Comparison of ENCODE assay signal across 8 cellular contexts in genomic region chr2:205680067-205680466, GRCh38. TPM values are rescaled to one million over a fixed set of nuclear protein-coding genes. Genes with fewer than 3 reads are reported as not detected.
A peak's percentile ranks its signal among the peaks of the same experiment; 100 is the strongest.
DNase-seq lines count a peak whose midpoint lies in the region; ATAC-seq, FAIRE-seq and TF ChIP-seq lines count a peak whose summit lies in the region.

No MANE protein-coding gene starts in this region.

- H3K9me3 Mint-ChIP-seq in activated naive CD4-positive, alpha-beta T cell treated with anti-CD3 and anti-CD28 coated beads for 36 hours, result no peaks in the 10 kb centered on the region

- H3K9me3 ChIP-seq in PC-3 (ENCODE audit: low read length) (no peaks in the 10 kb centered on the region), heart left ventricle (no peaks in the 10 kb centered on the region), sigmoid colon (no peaks in the 10 kb centered on the region)

- no peaks in the 10 kb centered on the region for H3F3A ChIP-seq in PC-3 (ENCODE audit: low read length, unreplicated experiment)

- no peaks in the 10 kb centered on the region for H3K9me2 ChIP-seq in PC-3 (replicated peaks; ENCODE audit: low read length)

- H3K4me1 ChIP-seq in PC-3 (ENCODE audit: insufficient read depth, low read length), result peaks cover 35% of the 10 kb centered on the region
- peaks cover 0 to 33% (median 16%) of the 10 kb centered on the region in 12 donors for H3K4me1 ChIP-seq in heart left ventricle
- peaks cover 0 to 26% (median 23%) of the 10 kb centered on the region in 4 donors for H3K4me1 ChIP-seq in sigmoid colon

- no peak overlapping the region for H3K27ac ChIP-seq in PC-3 (ENCODE audit: low read length)
- H3K27ac ChIP-seq in heart left ventricle, result peak overlapping the region in 1 of 12 donors; percentile 93
- H3K27ac ChIP-seq in sigmoid colon, result peak overlapping the region in 3 of 4 donors; percentile 94 to 99 (median 96)

- peak overlapping the region; percentile 51; the same call in 1 of the 2 replicates for H2AFZ ChIP-seq in PC-3 (ENCODE audit: low read length)

- H3K4me3 Mint-ChIP-seq in activated naive CD4-positive, alpha-beta T cell treated with anti-CD3 and anti-CD28 coated beads for 36 hours, result no peak overlapping the region

- ATAC-seq in PC-3 (peak; percentile 51), heart left ventricle (peak in 3 of 4 donors; percentile 38 to 61 (median 57))

- no peak overlapping the region for H3K4me2 ChIP-seq in PC-3 (ENCODE audit: low read length)

- no peak overlapping the region for H3K27ac Mint-ChIP-seq in activated naive CD4-positive, alpha-beta T cell treated with anti-CD3 and anti-CD28 coated beads for 36 hours

- TF ChIP-seq EP300 in sigmoid colon (IDR thresholded peaks at IDR 0.05), result no peak

- peak; percentile 84 for FAIRE-seq in H54 (lab: Jason Lieb, UNC)

- BruUV-seq in PC-3 (replicated peaks; lab: Mats Ljungman, UMichigan), result no TSS peak

- H3K27me3 ChIP-seq in PC-3 (ENCODE audit: low read length) (no peaks in the 10 kb centered on the region), heart left ventricle (peaks cover 0 to 33% (median 7%) of the 10 kb centered on the region in 9 donors), sigmoid colon (no peaks in the 10 kb centered on the region)

- intact Hi-C loops in PC-3 (cut with micrococcal nuclease), result loop anchor here (2.0 to 10.0 kb wide), 5 partner anchors 67 to 1419 kb away; partner anchors contain the start of gene PARD3B
- intact Hi-C loops in activated naive CD4-positive, alpha-beta T cell treated with anti-CD3 and anti-CD28 coated beads for 36 hours (cut with micrococcal nuclease), result loop anchor here (1.0 to 10.0 kb wide), 10 partner anchors 132 to 1658 kb away; no protein-coding TSS in a partner anchor
- intact Hi-C loops in heart left ventricle (cut with DNase I), result loop anchor here in 7 of 10 donors (2.0 to 10.0 kb wide), 12 partner anchors 82 to 1418 kb away; partner anchors contain the start of gene PARD3B (in 1 of the 7)
- intact Hi-C loops in sigmoid colon (cut with DNase I), result loop anchor here (2.0 to 10.0 kb wide), 5 partner anchors 213 to 1228 kb away; partner anchors contain the start of gene PARD3B
- intact Hi-C loops in lower leg skin (cut with DNase I; ENCODE audit: low total_unique reads), result loop anchor here (10.0 kb wide), 1 partner anchor 1355 kb away; no protein-coding TSS in a partner anchor

- POLR2A ChIA-PET in PC-3 (lab: Charles Lee; ENCODE audit: unreplicated experiment), result no interaction called here

- H3K79me2 ChIP-seq in PC-3 (ENCODE audit: low read length), result peaks cover 25% of the 10 kb centered on the region

- DNase-seq in GM12865 (ENCODE audit: low read depth) (peak; percentile 77), H54 (ENCODE audit: insufficient read length, low spot score) (peak; percentile 63), LHCN-M2 (ENCODE audit: low read depth) (peak; percentile 96), PC-3 (peak; percentile 96), heart left ventricle (peak in 3 of 5 donors; percentile 42 to 63 (median 49)), sigmoid colon (peak; percentile 77), lower leg skin (ENCODE audit: low spot score in 2 of 2) (no peak)
- peak; percentile 73 for DNase-seq in activated naive CD4-positive, alpha-beta T cell treated with anti-CD3 and anti-CD28 coated beads for 36 hours

- TF ChIP-seq CTCF in GM12865 (IDR thresholded peaks at IDR 0.05; ENCODE audit: insufficient read depth, low read depth, low read length, missing control alignments), result peak; percentile 60
- peak; percentile 92 for TF ChIP-seq CTCF in PC-3 (conservative IDR thresholded peaks at IDR 0.05; ENCODE audit: low read depth, low read length)
- peak; percentile 40 to 73 (median 66) for TF ChIP-seq CTCF in heart left ventricle (IDR thresholded peaks at IDR 0.05)
- peak; percentile 34 to 76 (median 56) for TF ChIP-seq CTCF in sigmoid colon (IDR thresholded peaks at IDR 0.05)
- no peak for TF ChIP-seq CTCF in lower leg skin (IDR thresholded peaks at IDR 0.05)

- H3K36me3 ChIP-seq in PC-3 (ENCODE audit: low read depth, low read length) (no peaks in the 10 kb centered on the region), heart left ventricle (no peaks in the 10 kb centered on the region), sigmoid colon (peaks cover 0 to 4% (median 0%) of the 10 kb centered on the region in 4 donors)

- 24 to 29% (median 26%) methylated on average over 1 to 3 of the region's 3 CpGs for WGBS in heart left ventricle, 4 donors
- WGBS in sigmoid colon, 2 donors, result 35 to 48% methylated on average over 3 of the region's 3 CpGs
- WGBS in lower leg skin, 2 donors, result 52 to 63% methylated on average over 3 of the region's 3 CpGs

- H3K27me3 Mint-ChIP-seq in activated naive CD4-positive, alpha-beta T cell treated with anti-CD3 and anti-CD28 coated beads for 36 hours (ENCODE audit: low read depth), result peaks cover 36% of the 10 kb centered on the region

- H4K20me1 ChIP-seq in PC-3 (ENCODE audit: low read length), result no peaks in the 10 kb centered on the region

- CTCF ChIA-PET in PC-3 (lab: Charles Lee), result interaction anchor here (0.5 kb wide), 1 partner anchor 256 kb away, joined by 3 read pairs; no protein-coding TSS in a partner anchor
- CTCF ChIA-PET in activated naive CD4-positive, alpha-beta T cell treated with anti-CD3 and anti-CD28 coated beads for 36 hours (lab: Charles Lee), result interaction anchor here (0.7 to 1.5 kb wide), 5 partner anchors 16 to 1387 kb away, joined by 3 to 5 read pairs (median 5); no protein-coding TSS in a partner anchor

- H3K36me3 Mint-ChIP-seq in activated naive CD4-positive, alpha-beta T cell treated with anti-CD3 and anti-CD28 coated beads for 36 hours (ENCODE audit: low read depth), result no peaks in the 10 kb centered on the region

- TF ChIP-seq POLR2A in H54 (IDR thresholded peaks at IDR 0.05; ENCODE audit: low read depth, low read length), result no peak
- TF ChIP-seq POLR2A in heart left ventricle (IDR thresholded peaks at IDR 0.05), result no peak
- TF ChIP-seq POLR2A in sigmoid colon (IDR thresholded peaks at IDR 0.05), result no peak
- TF ChIP-seq POLR2A in lower leg skin (IDR thresholded peaks at IDR 0.05), result no peak

- H3K4me3 ChIP-seq in GM12865 (ENCODE audit: low read depth, low read length), result no peak overlapping the region
- H3K4me3 ChIP-seq in PC-3 (ENCODE audit: low read length), result no peak overlapping the region
- H3K4me3 ChIP-seq in heart left ventricle, result no peak overlapping the region
- H3K4me3 ChIP-seq in sigmoid colon, result no peak overlapping the region
- no peak overlapping the region for H3K4me3 ChIP-seq in lower leg skin (ENCODE audit: low read depth, poor library complexity, severe bottlenecking)

- peaks cover 19% of the 10 kb centered on the region for H3K4me1 Mint-ChIP-seq in activated naive CD4-positive, alpha-beta T cell treated with anti-CD3 and anti-CD28 coated beads for 36 hours (ENCODE audit: low read depth)

- no peak overlapping the region for H3K9ac ChIP-seq in PC-3 (ENCODE audit: low read length)

RNA-seq across cellular contexts. Expression of gene NRP2, which starts 2.2 kb away (rescaled TPM):
- total RNA-seq in LHCN-M2 (2014; rRNA removed), result 14.9 and 19.3 TPM in 2 replicates
- 7.7 TPM for polyA plus RNA-seq in LHCN-M2 (2012)
- total RNA-seq in PC-3 (2014; rRNA removed), result 18.3 and 19.9 TPM in 2 replicates
- 1 to 10 TPM; 2.5 to 2.8 TPM for total RNA-seq in activated naive CD4-positive, alpha-beta T cell treated with anti-CD3 and anti-CD28 coated beads for 36 hours
- 10 to 100 TPM in 4 of 9 donors, 1 to 10 TPM in 5; 3.1 to 57.5 (median 6.9) TPM for total RNA-seq in heart left ventricle
- 1 to 10 TPM; 2.0 to 3.6 TPM for polyA plus RNA-seq in heart left ventricle
- total RNA-seq in sigmoid colon, result 100 to 1,000 TPM; 207 to 348 (median 237) TPM
- polyA plus RNA-seq in sigmoid colon, result 10 to 100 TPM in 1 of 3 donors, 1 to 10 TPM in 2; 2.5 to 13.6 (median 7.8) TPM
- 10 to 100 TPM in 1 of 4 donors, 1 to 10 TPM in 3; 4.0 to 11.5 (median 5.9) TPM for total RNA-seq in lower leg skin

Comparison
In these comparisons a context has a peak if more than half of its experiments do, and no peak if none do; other contexts are left out.
1. DNase-seq: peak in GM12865 (single experiment), H54 (single experiment), LHCN-M2 (single experiment), PC-3 (single experiment), activated naive CD4-positive, alpha-beta T cell treated with anti-CD3 and anti-CD28 coated beads for 36 hours (single experiment), heart left ventricle (3 of 5) and sigmoid colon (single experiment); none in lower leg skin (0 of 2).
2. CTCF ChIP-seq: peak in GM12865 (single experiment), PC-3 (single experiment), heart left ventricle (12 of 12) and sigmoid colon (4 of 4); none in lower leg skin (0 of 3).